ENCODE assay signal across 9 cellular contexts in genomic region chr2:218465987-218466633, GRCh38. TPM values are rescaled to one million over a fixed set of nuclear protein-coding genes. Genes with fewer than 3 reads are reported as not detected.
DNase-seq lines count a peak whose midpoint lies in the region; ATAC-seq, FAIRE-seq and TF ChIP-seq lines count a peak whose summit lies in the region.
"Had no signal": no experiment of that assay in that cellular context is flagged by ENCODE, and none has a peak within 500 bp of the region (broad histone marks: within the 10 kb centered on the region; RNA-seq: fewer than 3 reads in every experiment).

No MANE protein-coding gene starts in this region.

- H3K79me2 ChIP-seq in neural cell (replicated peaks; ENCODE audit: insufficient read depth, low read length) = no peaks in the 10 kb centered on the region

- ATAC-seq in GM19324 (IDR thresholded peaks at IDR 0.05; ENCODE audit: low FRiP score, unreplicated experiment) = no peak
- no peak for ATAC-seq in GM19397 (IDR thresholded peaks at IDR 0.05; ENCODE audit: unreplicated experiment)

- DNase-seq in DMS114 treated with DMSO at 0.1 percent for 48 hours (lab: John Stamatoyannopoulos, UW; ENCODE audit: unreplicated experiment) = peak; percentile 10
- peak; percentile 21 for DNase-seq in NCI-H1694 (lab: John Stamatoyannopoulos, UW)
- no peak for DNase-seq in activated naive CD8-positive, alpha-beta T cell treated with anti-CD3 and anti-CD28 coated beads for 36 hours
- no peak for DNase-seq in 8988T

- no peak for TF ChIP-seq EP300 in neural cell (conservative IDR thresholded peaks at IDR 0.05; ENCODE audit: poor library complexity, severe bottlenecking)

- H3K9ac ChIP-seq in neural cell (ENCODE audit: low read length) = no peak overlapping the region

- no peaks in the 10 kb centered on the region for H3K9me2 ChIP-seq in neural cell (ENCODE audit: insufficient read depth, low read length)

- no peaks in the 10 kb centered on the region for H3K27me3 ChIP-seq in neural cell (ENCODE audit: insufficient read depth, low read depth, low read length)

- no peaks in the 10 kb centered on the region for H3F3A ChIP-seq in neural cell (ENCODE audit: insufficient read depth, low read length, poor library complexity, severe bottlenecking)

- H2AFZ ChIP-seq in neural cell (ENCODE audit: low read depth, low read length) = no peak overlapping the region

- H3K27ac Mint-ChIP-seq in activated naive CD8-positive, alpha-beta T cell treated with anti-CD3 and anti-CD28 coated beads for 36 hours = no peak overlapping the region
- H3K27ac Mint-ChIP-seq: memory B cell had no signal

- no peaks in the 10 kb centered on the region for H3K9me3 ChIP-seq in neural cell (ENCODE audit: low read length)

- no peaks in the 10 kb centered on the region for H3K36me3 ChIP-seq in neural cell (ENCODE audit: insufficient read depth, low read length)

- no peak overlapping the region for H3K4me2 ChIP-seq in neural cell (ENCODE audit: low read length)

- H3K9me3 Mint-ChIP-seq in activated naive CD8-positive, alpha-beta T cell treated with anti-CD3 and anti-CD28 coated beads for 36 hours = no peaks in the 10 kb centered on the region
- H3K9me3 Mint-ChIP-seq: memory B cell had no signal

- no peak overlapping the region for H3K27ac ChIP-seq in neural cell (ENCODE audit: low read length)

- peak; percentile 72 for FAIRE-seq in endometrium (lab: Jason Lieb, UNC)

- peaks cover 27% of the 10 kb centered on the region for H3K36me3 Mint-ChIP-seq in activated naive CD8-positive, alpha-beta T cell treated with anti-CD3 and anti-CD28 coated beads for 36 hours

- no peaks in the 10 kb centered on the region for H4K20me1 ChIP-seq in neural cell (ENCODE audit: insufficient read depth)

- H3K4me3 ChIP-seq in neural cell (ENCODE audit: low read length) = no peak overlapping the region

- no peaks in the 10 kb centered on the region for H3K27me3 Mint-ChIP-seq in activated naive CD8-positive, alpha-beta T cell treated with anti-CD3 and anti-CD28 coated beads for 36 hours
- H3K27me3 Mint-ChIP-seq: memory B cell had no signal

- no peak overlapping the region for H3K4me3 Mint-ChIP-seq in activated naive CD8-positive, alpha-beta T cell treated with anti-CD3 and anti-CD28 coated beads for 36 hours
- H3K4me3 Mint-ChIP-seq: memory B cell had no signal

- TF ChIP-seq CTCF in neural cell (IDR thresholded peaks at IDR 0.05; ENCODE audit: poor library complexity, severe bottlenecking) = peak; percentile 66

- peak; percentile 63 for TF ChIP-seq RAD21 in neural cell (conservative IDR thresholded peaks at IDR 0.05)

- peaks cover 5% of the 10 kb centered on the region for H3K4me1 Mint-ChIP-seq in activated naive CD8-positive, alpha-beta T cell treated with anti-CD3 and anti-CD28 coated beads for 36 hours

TF ChIP-seq in neural cell, 6 proteins besides CTCF, POLR2A, EP300 and RAD21:
- peak; percentile 58 for TF ChIP-seq SMC3 (conservative IDR thresholded peaks at IDR 0.05; ENCODE audit: poor library complexity)
- no peak for TF ChIP-seq EZH2 (IDR thresholded peaks at IDR 0.05; ENCODE audit: borderline replicate concordance, insufficient read depth, low read length, poor library complexity, severe bottlenecking)
TF ChIP-seq in neural cell: peak in this region for 1.

RNA-seq across cellular contexts. Expression of gene VIL1, which starts 47.2 kb away (rescaled TPM):
- polyA plus RNA-seq in neural cell = 0.06 TPM in 1 of 2 replicates, not detected in the other
- polyA minus RNA-seq in neural cell = not detected in 2 replicates
- not detected for total RNA-seq in activated naive CD8-positive, alpha-beta T cell treated with anti-CD3 and anti-CD28 coated beads for 36 hours

Comparison
In these comparisons a context has a peak if more than half of its experiments do, and no peak if none do; other contexts are left out.
1. DNase-seq: peak in DMS114 treated with DMSO at 0.1 percent for 48 hours (single experiment) and NCI-H1694 (single experiment); none in activated naive CD8-positive, alpha-beta T cell treated with anti-CD3 and anti-CD28 coated beads for 36 hours (single experiment) and 8988T (single experiment).